Comparison of ENCODE assay signal across 8 cellular contexts in the genomic region with DNA sequence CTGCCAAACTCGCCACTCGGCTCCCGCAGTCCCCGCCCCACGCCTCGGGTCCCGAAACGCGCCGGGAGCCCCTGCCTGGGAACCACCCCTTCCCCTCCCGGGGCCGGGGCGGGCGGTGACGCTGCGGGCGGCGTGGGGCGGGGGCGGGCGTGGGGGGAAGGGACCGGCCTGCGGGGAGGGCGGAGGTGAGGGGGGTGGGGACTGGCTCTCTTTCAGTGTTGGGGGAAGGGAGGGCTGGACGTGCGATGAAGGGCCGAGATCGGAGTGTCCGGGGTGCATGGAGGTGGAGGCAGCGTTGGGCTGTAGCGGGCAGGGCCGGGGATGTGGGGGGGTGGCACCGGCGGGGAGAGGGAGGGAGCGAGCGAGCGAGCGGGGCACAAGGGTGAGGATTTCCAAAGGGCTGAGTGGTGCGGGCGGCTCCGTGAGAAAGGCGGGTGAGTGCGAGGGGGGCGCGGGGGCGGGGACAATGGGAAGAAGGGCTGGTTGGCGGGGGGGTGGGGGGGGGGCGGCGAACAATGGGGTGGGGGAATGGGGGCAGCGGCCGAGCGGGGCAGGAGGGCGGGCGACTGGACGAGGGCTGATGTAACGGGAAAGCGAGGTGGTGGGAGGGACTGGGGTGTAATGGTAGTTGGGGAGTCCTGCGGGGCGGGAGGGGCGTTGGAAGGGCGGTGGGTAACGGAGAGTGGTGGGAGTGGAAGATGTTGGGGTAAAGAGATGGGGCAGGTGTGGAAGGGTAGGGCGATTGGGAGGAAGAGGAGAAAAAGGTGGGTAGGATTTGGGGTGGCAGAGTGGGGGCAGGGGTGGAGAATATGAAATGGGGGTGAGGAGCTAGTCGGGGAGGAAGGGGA. TPM values are rescaled to one million over a fixed set of nuclear protein-coding genes. Genes with fewer than 3 reads are reported as not detected.
DNase-seq lines count a peak whose midpoint lies in the region; ATAC-seq and TF ChIP-seq lines count a peak whose summit lies in the region.

No MANE protein-coding gene starts in this region.

- peak; percentile 30 for ATAC-seq in GM21390 (IDR thresholded peaks at IDR 0.05; ENCODE audit: unreplicated experiment)
- ATAC-seq in activated B cell treated with CpG ODN at 0.5 μM for 24 hours (ENCODE audit: low read depth), result peak; percentile 10
- no peak for ATAC-seq in HG03469 (IDR thresholded peaks at IDR 0.05; ENCODE audit: unreplicated experiment)

- peaks cover 11% of the 10 kb centered on the region for H3K36me3 Mint-ChIP-seq in activated B cell treated with CpG ODN at 0.5 μM for 24 hours (ENCODE audit: low read depth)

- H3K27ac Mint-ChIP-seq in activated B cell treated with CpG ODN at 0.5 μM for 24 hours, result peak overlapping the region; percentile 86

- no peak for TF ChIP-seq CTCF in activated B cell treated with CpG ODN at 0.5 μM for 24 hours (IDR thresholded peaks at IDR 0.05)
- TF ChIP-seq CTCF in colonic mucosa (IDR thresholded peaks at IDR 0.05), result no peak
- no peak for TF ChIP-seq CTCF in liver (IDR thresholded peaks at IDR 0.05; ENCODE audit: low read depth, low read length, missing input control)

- H3K27me3 Mint-ChIP-seq in activated B cell treated with CpG ODN at 0.5 μM for 24 hours, result no peaks in the 10 kb centered on the region

- H3K27me3 ChIP-seq in colonic mucosa, result no peaks in the 10 kb centered on the region
- H3K27me3 ChIP-seq in liver (ENCODE audit: control insufficient read depth in 4 of 4, insufficient read depth in 4 of 4, low read length in 3 of 4), result no peaks in the 10 kb centered on the region

- CTCF ChIA-PET in activated B cell treated with CpG ODN at 0.5 μM for 24 hours (lab: Charles Lee), result interaction anchor here (1.0 kb wide), 1 partner anchor 53 kb away, joined by 4 read pairs; no protein-coding TSS in a partner anchor

- under 1% methylated on average over 64 of the region's 64 CpGs for WGBS in liver

- intact Hi-C loops in activated B cell treated with CpG ODN at 0.5 μM for 24 hours (cut with micrococcal nuclease) (loop anchor here (1.0 to 5.0 kb wide), 8 partner anchors 19 to 1523 kb away; partner anchors contain the start of genes RASL11B and SCFD2), colonic mucosa (cut with DNase I) (loop anchor here (10.0 kb wide), 1 partner anchor 51 kb away; no protein-coding TSS in a partner anchor)

- H3K9ac ChIP-seq in colonic mucosa (ENCODE audit: low read depth in 2 of 2, low read length in 2 of 2) (peak overlapping the region; percentile 78 to 82), liver (ENCODE audit: low read depth in 1 of 2, low read length in 2 of 2) (peak overlapping the region; percentile 71 to 80)

- TF ChIP-seq RAD21 in liver (IDR thresholded peaks at IDR 0.05), result no peak

- H3K4me1 ChIP-seq in colonic mucosa (no peaks in the 10 kb centered on the region), liver (ENCODE audit: control insufficient read depth in 4 of 4, insufficient read depth in 4 of 4, low read length in 3 of 4) (peaks cover 0 to 14% (median 11%) of the 10 kb centered on the region in 4 donors)

- H3K9me3 ChIP-seq in colonic mucosa (no peaks in the 10 kb centered on the region), liver (ENCODE audit: control insufficient read depth in 4 of 4, low read length in 3 of 4) (no peaks in the 10 kb centered on the region)

- H3K4me3 Mint-ChIP-seq in activated B cell treated with CpG ODN at 0.5 μM for 24 hours, result peak overlapping the region; percentile 95

- in situ Hi-C loops in KBM-7 (cut with MboI; ENCODE audit: low pct_unique_long_range_greater_than_20kb, low sequenced_read_pairs), result no loop called here

- H3K27ac ChIP-seq in colonic mucosa (peak overlapping the region; percentile 97), liver (ENCODE audit: low read depth in 1 of 2, low read length in 2 of 2) (peak overlapping the region; percentile 89 to 97)

- POLR2A ChIA-PET in activated B cell treated with CpG ODN at 0.5 μM for 24 hours (lab: Charles Lee), result interaction anchor here (0.6 to 2.5 kb wide), 4 partner anchors 183 to 858 kb away, joined by 3 to 14 read pairs (median 8); partner anchors contain the start of gene SGCB

- peaks cover 15% of the 10 kb centered on the region for H3K4me1 Mint-ChIP-seq in activated B cell treated with CpG ODN at 0.5 μM for 24 hours

- DNase-seq in COR-L47 (lab: John Stamatoyannopoulos, UW), result peak; percentile 32
- peak; percentile 9 for DNase-seq in KBM-7
- DNase-seq in activated B cell treated with CpG ODN at 0.5 μM for 24 hours, result no peak
- peak; percentile 71 for DNase-seq in colonic mucosa
- DNase-seq in stimulated activated CD4-positive, alpha-beta T cell treated with anti-CD3 and anti-CD28 coated beads, Interleukin-4, amount 100 ng/mL, for 48 hours (ENCODE audit: low read depth in 2 of 2), result peak; percentile 44 to 47

- H3K4me3 ChIP-seq in colonic mucosa (peak overlapping the region; percentile 94), liver (ENCODE audit: low read depth in 1 of 3, low read length in 3 of 3) (peak overlapping the region; percentile 83 to 85 (median 84))

- H3K36me3 ChIP-seq in colonic mucosa (no peaks in the 10 kb centered on the region), liver (ENCODE audit: control insufficient read depth in 4 of 4, insufficient read depth in 3 of 4, low read depth in 1 of 4, low read length in 3 of 4) (peaks cover 0 to 2% (median 0%) of the 10 kb centered on the region in 4 donors)

- no peaks in the 10 kb centered on the region for H3K9me3 Mint-ChIP-seq in activated B cell treated with CpG ODN at 0.5 μM for 24 hours

TF ChIP-seq in liver, 16 proteins besides CTCF, POLR2A, EP300 and RAD21:
- no peak for TF ChIP-seq GABPA (IDR thresholded peaks at IDR 0.05 in 1 of 2, conservative IDR thresholded peaks at IDR 0.05 in 1 of 2)
- TF ChIP-seq HNF4A (conservative IDR thresholded peaks at IDR 0.05), result peak in 1 of 2 donors; percentile 2

RNA-seq across cellular contexts. Expression of gene DCUN1D4, which starts 0.6 kb away (rescaled TPM):
- 23.0 and 23.9 TPM in 2 replicates for total RNA-seq in activated B cell treated with CpG ODN at 0.5 μM for 24 hours
- total RNA-seq in colonic mucosa, result 10 to 100 TPM; 30.4 to 36.0 TPM
- 10 to 100 TPM; 27.7 to 33.9 TPM for total RNA-seq in liver
- polyA plus RNA-seq in liver, result 10 to 100 TPM; 15.2 to 15.8 TPM
